In genomic region chr1:118049981-118050380, GRCh38 we compare ENCODE assay signal across 21 cellular contexts.
"Had no signal": no experiment of that assay in that cellular context is flagged by ENCODE, and none has a peak within 500 bp of the region (broad histone marks: within the 10 kb centered on the region; RNA-seq: fewer than 3 reads in every experiment).

No MANE protein-coding gene starts in this region.

- H3K27me3 Mint-ChIP-seq: central memory CD8-positive, alpha-beta T cell had no signal

- H3K36me3 Mint-ChIP-seq: activated naive CD4-positive, alpha-beta T cell treated with anti-CD3 and anti-CD28 coated beads, Interleukin-2, amount 50 U/mL, for 24 hours; WTC11 had no signal

- H3K4me3 ChIP-seq: ascending aorta, colonic mucosa, gastrocnemius medialis, left lung, upper lobe of left lung had no signal

- H3K9me3 Mint-ChIP-seq: activated naive CD4-positive, alpha-beta T cell treated with anti-CD3 and anti-CD28 coated beads, Interleukin-2, amount 50 U/mL, for 24 hours; central memory CD8-positive, alpha-beta T cell; endodermal cell; nephron; stimulated activated naive CD8-positive, alpha-beta T cell treated with anti-CD3 and anti-CD28 coated beads, Interleukin-15, Interleukin-2, amounts not matched to agents 100 ng/mL and 50 ng/mL, for 24 hours; WTC11 had no signal

- H3K4me1 ChIP-seq: ascending aorta, colonic mucosa, gastrocnemius medialis, left lung, upper lobe of left lung had no signal

- H3K4me1 Mint-ChIP-seq: activated CD4-positive, alpha-beta T cell treated with anti-CD3 and anti-CD28 coated beads for 36 hours; activated naive CD4-positive, alpha-beta T cell treated with anti-CD3 and anti-CD28 coated beads, Interleukin-2, amount 50 U/mL, for 24 hours; central memory CD8-positive, alpha-beta T cell; endodermal cell; nephron; WTC11 had no signal

- DNase-seq: activated CD4-positive, alpha-beta T cell treated with anti-CD3 and anti-CD28 coated beads for 36 hours; activated CD4-positive, alpha-beta T cell treated with anti-CD3 and anti-CD28 coated beads, Interleukin-2, amount 50 U/mL, for 48 hours; activated gamma-delta T cell; colonic mucosa; endodermal cell; gastrocnemius medialis; head of caudate nucleus; kidney; left lung; midbrain; posterior cingulate gyrus; stimulated activated CD4-positive, alpha-beta T cell treated with anti-CD3 and anti-CD28 coated beads, Interleukin-2, amount 100 ng/mL, for 24 hours; upper lobe of left lung had no signal

- H3K9me3 ChIP-seq: ascending aorta, colonic mucosa, gastrocnemius medialis, left lung, upper lobe of left lung had no signal

- H3K27ac Mint-ChIP-seq: activated CD4-positive, alpha-beta T cell treated with anti-CD3 and anti-CD28 coated beads for 36 hours; activated naive CD4-positive, alpha-beta T cell treated with anti-CD3 and anti-CD28 coated beads, Interleukin-2, amount 50 U/mL, for 24 hours; endodermal cell; nephron; stimulated activated naive CD8-positive, alpha-beta T cell treated with anti-CD3 and anti-CD28 coated beads, Interleukin-15, Interleukin-2, amounts not matched to agents 100 ng/mL and 50 ng/mL, for 24 hours; WTC11 had no signal

- ATAC-seq: activated CD4-positive, alpha-beta T cell treated with anti-CD3 and anti-CD28 coated beads for 36 hours; gastrocnemius medialis; left lung; WTC11 had no signal

- H3K27ac ChIP-seq: ascending aorta, colonic mucosa, epithelial cell of prostate, gastrocnemius medialis, left lung, upper lobe of left lung had no signal

- FAIRE-seq: kidney, TTC549 had no signal

- H3K27me3 ChIP-seq: ascending aorta, colonic mucosa, gastrocnemius medialis, left lung, upper lobe of left lung had no signal

- H3K4me3 Mint-ChIP-seq: activated CD4-positive, alpha-beta T cell treated with anti-CD3 and anti-CD28 coated beads for 36 hours; activated naive CD4-positive, alpha-beta T cell treated with anti-CD3 and anti-CD28 coated beads, Interleukin-2, amount 50 U/mL, for 24 hours; central memory CD8-positive, alpha-beta T cell; endodermal cell; nephron; stimulated activated naive CD8-positive, alpha-beta T cell treated with anti-CD3 and anti-CD28 coated beads, Interleukin-15, Interleukin-2, amounts not matched to agents 100 ng/mL and 50 ng/mL, for 24 hours; WTC11 had no signal

- H3K36me3 ChIP-seq: ascending aorta, colonic mucosa, gastrocnemius medialis, left lung, upper lobe of left lung had no signal
